Comparison of ENCODE assay signal across 1 cellular context in the genomic region with DNA sequence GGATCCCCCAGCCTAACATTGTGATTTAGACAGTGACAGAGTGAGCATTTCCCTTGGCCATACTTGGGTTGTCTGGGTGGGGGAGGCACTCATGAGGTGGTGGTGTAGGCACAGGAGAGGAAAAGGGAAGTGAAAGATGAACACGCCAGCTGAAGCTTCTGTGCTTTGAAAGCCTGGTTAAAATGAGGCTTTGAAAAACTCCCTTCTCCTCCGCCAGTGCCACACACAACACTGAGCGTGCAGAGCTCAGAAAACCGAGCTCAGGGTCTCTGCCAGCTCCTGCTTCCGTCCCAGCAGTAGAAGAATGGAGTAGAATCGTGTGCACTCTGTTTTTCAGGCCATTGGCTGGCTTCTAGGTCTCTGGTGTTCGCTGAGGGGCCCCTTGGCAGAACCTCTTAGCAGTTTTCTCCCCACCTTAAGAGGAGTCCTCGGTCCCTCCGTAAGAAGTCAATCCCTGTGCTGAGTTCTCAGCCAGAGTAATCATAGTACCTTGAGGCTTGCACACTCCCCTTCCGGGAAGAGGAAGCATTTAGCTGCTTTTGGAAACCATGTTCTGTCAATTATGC.
TF ChIP-seq lines count a peak whose summit lies in the region.

No MANE protein-coding gene starts in this region.

TF ChIP-seq in endothelial cell of umbilical vein, 7 proteins besides CTCF, POLR2A, EP300 and RAD21:
- TF ChIP-seq GATA2 (IDR thresholded peaks at IDR 0.05; ENCODE audit: insufficient read depth, insufficient read length, low read depth, low read length) (no peak), EZH2 (IDR thresholded peaks at IDR 0.05; ENCODE audit: borderline replicate concordance, low read depth, low read length, severe bottlenecking) (no peak), JUN (IDR thresholded peaks at IDR 0.05; ENCODE audit: borderline replicate concordance, insufficient read depth, insufficient read length, low read depth) (no peak), FOS (IDR thresholded peaks at IDR 0.05; ENCODE audit: borderline replicate concordance, insufficient read depth, low read length) (no peak), MYC (IDR thresholded peaks at IDR 0.05; ENCODE audit: low read depth, low read length) (no peak), POLR2AphosphoS5 (IDR thresholded peaks at IDR 0.05; ENCODE audit: insufficient read depth, low read depth, low read length) (no peak)
- TF ChIP-seq, protein P1, sequence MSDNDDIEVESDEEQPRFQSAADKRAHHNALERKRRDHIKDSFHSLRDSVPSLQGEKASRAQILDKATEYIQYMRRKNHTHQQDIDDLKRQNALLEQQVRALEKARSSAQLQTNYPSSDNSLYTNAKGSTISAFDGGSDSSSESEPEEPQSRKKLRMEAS (IDR thresholded peaks at IDR 0.05; ENCODE audit: insufficient read depth, insufficient read length): no peak
TF ChIP-seq in endothelial cell of umbilical vein: peak in this region for 0.
